ENCODE assay signal across 11 cellular contexts in genomic region chr15:66136948-66137347, GRCh38.
"Had no signal": no experiment of that assay in that cellular context is flagged by ENCODE, and none has a peak within 500 bp of the region (broad histone marks: within the 10 kb centered on the region; RNA-seq: fewer than 3 reads in every experiment).

No MANE protein-coding gene starts in this region.

- H3K27ac ChIP-seq: GM23248 had no signal

- H3K9ac ChIP-seq: GM23248 had no signal

- DNase-seq: GM23248, GOT3, H7, H9, HCEC 1CT, HFFc6 had no signal

- FAIRE-seq: H1, H54 had no signal

- H3K27ac Mint-ChIP-seq: GM23338, H9, HFFc6 had no signal

- H3K4me3 Mint-ChIP-seq: GM23338, H9, HFFc6 had no signal

- H3K9me3 Mint-ChIP-seq: GM23338, H9, HFFc6 had no signal

- H3K36me3 ChIP-seq: HAP-1 had no signal

- H3K9me3 ChIP-seq: HAP-1 had no signal

- ATAC-seq: GM23338, HCT116 had no signal

- H3K4me3 ChIP-seq: GM23248, GM23338, HAP-1 had no signal

- H2AFZ ChIP-seq: GM23248, GM23338 had no signal

- H3K4me2 ChIP-seq: GM23338 had no signal

- H3K4me1 ChIP-seq: HAP-1 had no signal
